In genomic region chr7:139105037-139105382, GRCh38 we compare ENCODE assay signal across 12 cellular contexts. TPM values are rescaled to one million over a fixed set of nuclear protein-coding genes. Genes with fewer than 3 reads are reported as not detected.
DNase-seq lines count a peak whose midpoint lies in the region; ATAC-seq and TF ChIP-seq lines count a peak whose summit lies in the region.
"Had no signal": no experiment of that assay in that cellular context is flagged by ENCODE, and none has a peak within 500 bp of the region (broad histone marks: within the 10 kb centered on the region; RNA-seq: fewer than 3 reads in every experiment).

No MANE protein-coding gene starts in this region.

- H3K27ac Mint-ChIP-seq in CD8-positive, alpha-beta T cell: peak overlapping the region; percentile 93
- peak overlapping the region; percentile 97 for H3K27ac Mint-ChIP-seq in activated CD4-positive, alpha-beta memory T cell treated with anti-CD3 and anti-CD28 coated beads for 36 hours
- H3K27ac Mint-ChIP-seq in naive thymus-derived CD8-positive, alpha-beta T cell: peak overlapping the region; percentile 86 to 97 (median 92)
- H3K27ac Mint-ChIP-seq: nephron had no signal

- H3K9me3 Mint-ChIP-seq in CD8-positive, alpha-beta T cell: no peaks in the 10 kb centered on the region
- no peaks in the 10 kb centered on the region for H3K9me3 Mint-ChIP-seq in activated CD4-positive, alpha-beta memory T cell treated with anti-CD3 and anti-CD28 coated beads for 36 hours
- peaks cover 0 to 6% (median 0%) of the 10 kb centered on the region in 9 donors for H3K9me3 Mint-ChIP-seq in naive thymus-derived CD8-positive, alpha-beta T cell

- H3K4me3 Mint-ChIP-seq in CD8-positive, alpha-beta T cell: peak overlapping the region; percentile 93
- H3K4me3 Mint-ChIP-seq in activated CD4-positive, alpha-beta memory T cell treated with anti-CD3 and anti-CD28 coated beads for 36 hours: peak overlapping the region; percentile 86
- H3K4me3 Mint-ChIP-seq in naive thymus-derived CD8-positive, alpha-beta T cell: peak overlapping the region; percentile 90 to 100 (median 98)

- CTCF ChIA-PET in CD8-positive, alpha-beta T cell (lab: Charles Lee): interaction anchor here (0.8 to 3.2 kb wide), 10 partner anchors 10 to 90 kb away, joined by 3 to 25 read pairs (median 4); no protein-coding TSS in a partner anchor
- CTCF ChIA-PET in activated CD4-positive, alpha-beta memory T cell treated with anti-CD3 and anti-CD28 coated beads for 36 hours (lab: Charles Lee): interaction anchor here (0.6 to 2.5 kb wide), 5 partner anchors 11 to 1375 kb away, joined by 3 to 12 read pairs (median 4); a partner anchor contains a TSS
- CTCF ChIA-PET in A673 (lab: Charles Lee): interaction anchor here (0.7 kb wide), 1 partner anchor 798 kb away, joined by 8 read pairs; no protein-coding TSS in a partner anchor

- TF ChIP-seq CTCF in CD8-positive, alpha-beta T cell (IDR thresholded peaks at IDR 0.05): no peak
- TF ChIP-seq CTCF in Loucy (conservative IDR thresholded peaks at IDR 0.05; ENCODE audit: low read length): no peak
- no peak for TF ChIP-seq CTCF in A673 (conservative IDR thresholded peaks at IDR 0.05; ENCODE audit: low read depth, low read length)

- BruUV-seq in A673 (replicated peaks; lab: Mats Ljungman, UMichigan): no TSS peak

- H3K27ac ChIP-seq in CD8-positive, alpha-beta T cell (ENCODE audit: low read depth, low read length): peak overlapping the region; percentile 61
- no peak overlapping the region for H3K27ac ChIP-seq in A673 (ENCODE audit: low read depth, low read length, poor library complexity, severe bottlenecking)

- peaks cover 71% of the 10 kb centered on the region for H3K36me3 Mint-ChIP-seq in CD8-positive, alpha-beta T cell
- H3K36me3 Mint-ChIP-seq in activated CD4-positive, alpha-beta memory T cell treated with anti-CD3 and anti-CD28 coated beads for 36 hours: peaks cover 72% of the 10 kb centered on the region
- H3K36me3 Mint-ChIP-seq in naive thymus-derived CD8-positive, alpha-beta T cell: peaks cover 33 to 64% (median 39%) of the 10 kb centered on the region in 3 donors

- POLR2A ChIA-PET in CD8-positive, alpha-beta T cell (lab: Charles Lee): interaction anchor here (0.6 to 4.0 kb wide), 7 partner anchors 10 to 366 kb away, joined by 3 to 93 read pairs (median 6); no protein-coding TSS in a partner anchor
- POLR2A ChIA-PET in activated CD4-positive, alpha-beta memory T cell treated with anti-CD3 and anti-CD28 coated beads for 36 hours (lab: Charles Lee): interaction anchor here (0.8 to 3.4 kb wide), 9 partner anchors 8 to 353 kb away, joined by 3 to 55 read pairs (median 4); no protein-coding TSS in a partner anchor
- POLR2A ChIA-PET in naive thymus-derived CD8-positive, alpha-beta T cell (lab: Charles Lee): interaction anchor here (0.6 to 3.6 kb wide), 14 partner anchors 10 to 177 kb away, joined by 3 to 157 read pairs (median 6); no protein-coding TSS in a partner anchor
- POLR2A ChIA-PET in A673 (lab: Charles Lee; ENCODE audit: low non-redundant PET): interaction anchor here (0.7 kb wide), 2 partner anchors 60 to 679 kb away, joined by 3 to 4 read pairs; no protein-coding TSS in a partner anchor

- H3K9ac ChIP-seq in Loucy (ENCODE audit: low read depth, low read length, poor library complexity, severe bottlenecking): peak overlapping the region; percentile 97

- H3K27me3 Mint-ChIP-seq in CD8-positive, alpha-beta T cell (ENCODE audit: low read depth): no peaks in the 10 kb centered on the region
- no peaks in the 10 kb centered on the region for H3K27me3 Mint-ChIP-seq in activated CD4-positive, alpha-beta memory T cell treated with anti-CD3 and anti-CD28 coated beads for 36 hours
- H3K27me3 Mint-ChIP-seq in naive thymus-derived CD8-positive, alpha-beta T cell: no peaks in the 10 kb centered on the region

- ATAC-seq in CD8-positive, alpha-beta T cell: peak; percentile 4
- ATAC-seq in naive thymus-derived CD8-positive, alpha-beta T cell: peak in 1 of 2 donors; percentile 8
- ATAC-seq: heart right ventricle had no signal

- H2AFZ ChIP-seq in Loucy (ENCODE audit: low read length): no peak overlapping the region

- peak overlapping the region; percentile 85 for H3K4me2 ChIP-seq in Loucy (ENCODE audit: low read depth, low read length, poor library complexity, severe bottlenecking)

- intact Hi-C loops in CD8-positive, alpha-beta T cell (cut with DNase I, micrococcal nuclease): loop anchor here (2.0 to 10.0 kb wide), 4 partner anchors 56 to 1372 kb away; partner anchors contain the start of genes MKRN1 (in 1 of the 2), TRIM24 (in 1 of the 2) and UBN2 (in 1 of the 2)
- intact Hi-C loops in activated CD4-positive, alpha-beta memory T cell treated with anti-CD3 and anti-CD28 coated beads for 36 hours (cut with micrococcal nuclease): loop anchor here (1.0 to 10.0 kb wide), 4 partner anchors 13 to 640 kb away; partner anchors contain the start of gene TRIM24
- intact Hi-C loops in A673 (cut with micrococcal nuclease; ENCODE audit: unreplicated experiment): no loop called here

- H3K36me3 ChIP-seq in CD8-positive, alpha-beta T cell (ENCODE audit: insufficient read depth, low read length): no peaks in the 10 kb centered on the region
- H3K36me3 ChIP-seq in Loucy (ENCODE audit: insufficient read depth, low read length) (no peaks in the 10 kb centered on the region; the same call in 1 of the 2 replicates), A673 (ENCODE audit: insufficient read depth, low read length, poor library complexity, severe bottlenecking) (no peaks in the 10 kb centered on the region)
- H3K36me3 ChIP-seq: heart right ventricle had no signal

- H3K9me3 ChIP-seq in CD8-positive, alpha-beta T cell (ENCODE audit: low read length): no peaks in the 10 kb centered on the region
- no peaks in the 10 kb centered on the region for H3K9me3 ChIP-seq in Loucy (ENCODE audit: insufficient read depth, low read depth, low read length)
- no peaks in the 10 kb centered on the region for H3K9me3 ChIP-seq in A673 (ENCODE audit: low read depth, low read length, poor library complexity, severe bottlenecking)
- H3K9me3 ChIP-seq: heart right ventricle had no signal

- peaks cover 15% of the 10 kb centered on the region for H3K4me1 ChIP-seq in CD8-positive, alpha-beta T cell (ENCODE audit: insufficient read depth, low read length)
- H3K4me1 ChIP-seq in Loucy (ENCODE audit: insufficient read depth, low read length, poor library complexity, severe bottlenecking) (peaks cover 34% of the 10 kb centered on the region), A673 (ENCODE audit: insufficient read depth, low read length, poor library complexity, severe bottlenecking) (peaks cover 6% of the 10 kb centered on the region)

- peak overlapping the region; percentile 61 for H3K4me3 ChIP-seq in CD8-positive, alpha-beta T cell (ENCODE audit: low read depth, low read length)
- H3K4me3 ChIP-seq in Loucy (ENCODE audit: low read length, poor library complexity, severe bottlenecking): peak overlapping the region; percentile 81
- no peak overlapping the region for H3K4me3 ChIP-seq in A673 (ENCODE audit: low read depth, low read length, poor library complexity, severe bottlenecking)

- peaks cover 99% of the 10 kb centered on the region for H3K79me2 ChIP-seq in Loucy (ENCODE audit: insufficient read depth, low read length)

- H4K20me1 ChIP-seq in Loucy (ENCODE audit: insufficient read depth, low read length, poor library complexity, severe bottlenecking): peaks cover 65% of the 10 kb centered on the region

- no peaks in the 10 kb centered on the region for H3K9me2 ChIP-seq in Loucy (replicated peaks; ENCODE audit: low read depth, low read length)

- peaks cover 12% of the 10 kb centered on the region for H3F3A ChIP-seq in Loucy (ENCODE audit: low read depth)

- peaks cover 43% of the 10 kb centered on the region for H3K4me1 Mint-ChIP-seq in CD8-positive, alpha-beta T cell (ENCODE audit: low read depth)
- peaks cover 25% of the 10 kb centered on the region for H3K4me1 Mint-ChIP-seq in activated CD4-positive, alpha-beta memory T cell treated with anti-CD3 and anti-CD28 coated beads for 36 hours (ENCODE audit: low read depth)
- peaks cover 13 to 50% (median 41%) of the 10 kb centered on the region in 4 donors for H3K4me1 Mint-ChIP-seq in naive thymus-derived CD8-positive, alpha-beta T cell

- no peaks in the 10 kb centered on the region for H3K27me3 ChIP-seq in CD8-positive, alpha-beta T cell (ENCODE audit: insufficient read depth, low read length)
- H3K27me3 ChIP-seq in Loucy (ENCODE audit: insufficient read depth, low read length, poor library complexity, severe bottlenecking) (peaks cover 11% of the 10 kb centered on the region), A673 (replicated peaks; ENCODE audit: insufficient read depth, low read depth, low read length, poor library complexity) (no peaks in the 10 kb centered on the region)
- H3K27me3 ChIP-seq: heart right ventricle had no signal

- no peak for DNase-seq in CD8-positive, alpha-beta T cell
- no peak for DNase-seq in activated CD4-positive, alpha-beta memory T cell treated with anti-CD3 and anti-CD28 coated beads for 36 hours
- peak in 2 of 10 donors; percentile 47 to 56 for DNase-seq in naive thymus-derived CD8-positive, alpha-beta T cell
- DNase-seq in midbrain (lab: John Stamatoyannopoulos, UW): no peak
- no peak for DNase-seq in anterior cingulate cortex (lab: John Stamatoyannopoulos, UW)
- DNase-seq in A673 (ENCODE audit: low spot score): no peak
- no peak for DNase-seq in activated CD4-positive, alpha-beta T cell treated with anti-CD3 and anti-CD28 coated beads, Interleukin-2, amount 50 U/mL, for 4 hours
- DNase-seq: heart right ventricle; IMR-90; stimulated activated CD4-positive, alpha-beta T cell treated with anti-CD3 and anti-CD28 coated beads, Interleukin-4, amount 100 ng/mL, for 24 hours had no signal

RNA-seq across cellular contexts. Expression of gene ZC3HAV1, which starts 4.5 kb away (rescaled TPM):
- total RNA-seq in CD8-positive, alpha-beta T cell: 100 to 1,000 TPM; 194 to 198 TPM
- total RNA-seq in activated CD4-positive, alpha-beta memory T cell treated with anti-CD3 and anti-CD28 coated beads for 36 hours: 10 to 100 TPM; 99.3 to 99.6 TPM
- 100 to 1,000 TPM; 202 to 214 TPM for total RNA-seq in naive thymus-derived CD8-positive, alpha-beta T cell
- polyA plus RNA-seq in naive thymus-derived CD8-positive, alpha-beta T cell: 100 to 1,000 TPM; 144 to 188 (median 162) TPM
- 16.9 and 17.2 TPM in 2 replicates for total RNA-seq in A673 (2021)
